8 cellular contexts compared by ENCODE assay signal in the genomic region with DNA sequence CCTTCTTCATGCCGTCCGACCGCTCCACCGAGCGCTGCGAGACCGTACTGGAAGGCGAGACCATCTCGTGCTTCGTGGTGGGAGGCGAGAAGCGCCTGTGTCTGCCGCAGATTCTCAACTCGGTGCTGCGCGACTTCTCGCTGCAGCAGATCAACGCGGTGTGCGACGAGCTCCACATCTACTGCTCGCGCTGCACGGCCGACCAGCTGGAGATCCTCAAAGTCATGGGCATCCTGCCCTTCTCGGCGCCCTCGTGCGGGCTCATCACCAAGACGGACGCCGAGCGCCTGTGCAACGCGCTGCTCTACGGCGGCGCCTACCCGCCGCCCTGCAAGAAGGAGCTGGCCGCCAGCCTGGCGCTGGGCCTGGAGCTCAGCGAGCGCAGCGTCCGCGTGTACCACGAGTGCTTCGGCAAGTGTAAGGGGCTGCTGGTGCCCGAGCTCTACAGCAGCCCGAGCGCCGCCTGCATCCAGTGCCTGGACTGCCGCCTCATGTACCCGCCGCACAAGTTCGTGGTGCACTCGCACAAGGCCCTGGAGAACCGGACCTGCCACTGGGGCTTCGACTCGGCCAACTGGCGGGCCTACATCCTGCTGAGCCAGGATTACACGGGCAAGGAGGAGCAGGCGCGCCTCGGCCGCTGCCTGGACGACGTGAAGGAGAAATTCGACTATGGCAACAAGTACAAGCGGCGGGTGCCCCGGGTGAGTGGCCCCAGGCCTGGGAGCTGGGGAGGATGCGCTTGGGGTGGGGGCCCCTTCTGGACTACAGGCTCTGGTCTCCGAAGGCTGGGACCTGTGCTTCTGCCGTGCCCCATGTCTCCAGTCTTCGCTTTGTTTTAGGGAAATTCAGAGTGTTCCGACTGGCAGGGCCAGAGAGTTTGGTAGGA. TPM values are rescaled to one million over a fixed set of nuclear protein-coding genes. Genes with fewer than 3 reads are reported as not detected.
DNase-seq lines count a peak whose midpoint lies in the region; ATAC-seq and TF ChIP-seq lines count a peak whose summit lies in the region.

No MANE protein-coding gene starts in this region.

- POLR2A ChIA-PET in GM10248 (lab: Yijun Ruan, JAX) (interaction anchor here (0.6 to 1.5 kb wide), 4 partner anchors 9 to 96 kb away, joined by 3 read pairs; no protein-coding TSS in a partner anchor), WTC11 (lab: Charles Lee) (interaction anchor here (0.8 to 1.8 kb wide), 8 partner anchors 19 to 84 kb away, joined by 3 to 7 read pairs (median 4); a partner anchor contains a TSS)

- H3K27ac Mint-ChIP-seq in WTC11 = peak overlapping the region; percentile 93
- H3K27ac Mint-ChIP-seq in stimulated activated effector memory CD8-positive, alpha-beta T cell treated with anti-CD3 and anti-CD28 coated beads, Interleukin-12 subunit alpha, Interleukin-12 subunit beta, amount 100 ng/mL, for 72 hours = peak overlapping the region; percentile 86

- TF ChIP-seq CTCF in GM10248 (IDR thresholded peaks at IDR 0.05; ENCODE audit: control extremely low read depth, extremely low read depth, low read depth, missing control alignments) (peak; percentile 23), WTC11 (IDR thresholded peaks at IDR 0.05) (no peak), right lobe of liver (IDR thresholded peaks at IDR 0.05) (peak in 2 of 4 donors; percentile 5 to 24)

- peak overlapping the region; percentile 96 for H3K4me3 Mint-ChIP-seq in WTC11
- peak overlapping the region; percentile 93 for H3K4me3 Mint-ChIP-seq in stimulated activated effector memory CD8-positive, alpha-beta T cell treated with anti-CD3 and anti-CD28 coated beads, Interleukin-12 subunit alpha, Interleukin-12 subunit beta, amount 100 ng/mL, for 72 hours

- intact Hi-C loops in right lobe of liver (cut with DNase I) = no loop called here

- H3K27me3 Mint-ChIP-seq in WTC11 (ENCODE audit: low read depth) = no peaks in the 10 kb centered on the region

- no peaks in the 10 kb centered on the region for H3K36me3 ChIP-seq in right lobe of liver

- H3K9me3 Mint-ChIP-seq in WTC11 = no peaks in the 10 kb centered on the region
- no peaks in the 10 kb centered on the region for H3K9me3 Mint-ChIP-seq in stimulated activated effector memory CD8-positive, alpha-beta T cell treated with anti-CD3 and anti-CD28 coated beads, Interleukin-12 subunit alpha, Interleukin-12 subunit beta, amount 100 ng/mL, for 72 hours

- peaks cover 39% of the 10 kb centered on the region for H3K4me1 Mint-ChIP-seq in WTC11
- H3K4me1 Mint-ChIP-seq in stimulated activated effector memory CD8-positive, alpha-beta T cell treated with anti-CD3 and anti-CD28 coated beads, Interleukin-12 subunit alpha, Interleukin-12 subunit beta, amount 100 ng/mL, for 72 hours = peaks cover 57% of the 10 kb centered on the region

- CTCF ChIA-PET in GM10248 (lab: Yijun Ruan, JAX) (interaction anchor here (0.7 to 2.4 kb wide), 3 partner anchors 10 to 153 kb away, joined by 4 to 11 read pairs (median 4); a partner anchor contains a TSS), WTC11 (lab: Charles Lee) (interaction anchor here (0.9 to 5.1 kb wide), 5 partner anchors 30 to 153 kb away, joined by 4 to 28 read pairs (median 5); a partner anchor contains a TSS)

- H3K9me3 ChIP-seq in right lobe of liver = no peaks in the 10 kb centered on the region

- TF ChIP-seq POLR2A in right lobe of liver (IDR thresholded peaks at IDR 0.05) = peak; percentile 21

- peak overlapping the region; percentile 56 to 93 (median 73) for H3K27ac ChIP-seq in right lobe of liver

- no peaks in the 10 kb centered on the region for H3K36me3 Mint-ChIP-seq in WTC11
- peaks cover 57% of the 10 kb centered on the region for H3K36me3 Mint-ChIP-seq in stimulated activated effector memory CD8-positive, alpha-beta T cell treated with anti-CD3 and anti-CD28 coated beads, Interleukin-12 subunit alpha, Interleukin-12 subunit beta, amount 100 ng/mL, for 72 hours

- H3K27me3 ChIP-seq in right lobe of liver = no peaks in the 10 kb centered on the region

- H3K4me1 ChIP-seq in right lobe of liver = peaks cover 0 to 43% (median 20%) of the 10 kb centered on the region in 4 donors

- whole genome bisulfite sequencing in right lobe of liver (ENCODE audit: insufficient coverage, low coverage, low lambda C conversion rate, missing lambda C conversion rate) = 2% methylated on average over 21 of the region's 78 CpGs

- DNase-seq in GM10248 (ENCODE audit: extremely low spot score) = peak; percentile 56
- DNase-seq in NCI-H1105 treated with DMSO at 0.1 percent for 48 hours (lab: John Stamatoyannopoulos, UW) = peak; percentile 69
- DNase-seq in WTC11 (ENCODE audit: low spot score) = peak; percentile 50
- peak; percentile 52 for DNase-seq in dedifferentiated amniotic fluid mesenchymal stem cell (ENCODE audit: extremely low spot score)
- peak; percentile 73 to 86 (median 79) for DNase-seq in right lobe of liver
- DNase-seq in stimulated activated effector memory CD8-positive, alpha-beta T cell treated with anti-CD3 and anti-CD28 coated beads, Interleukin-12 subunit alpha, Interleukin-12 subunit beta, amount 100 ng/mL, for 72 hours (ENCODE audit: low spot score in 2 of 2) = peak in 1 of 2 donors; percentile 83
- DNase-seq in islet precursor cell = no peak

- peak overlapping the region; percentile 59 to 77 (median 67) for H3K4me3 ChIP-seq in right lobe of liver

- no peak for ATAC-seq in WTC11
- ATAC-seq in right lobe of liver = peak; percentile 6 to 25 (median 9)
- peak; percentile 12 for ATAC-seq in stimulated activated effector memory CD8-positive, alpha-beta T cell treated with anti-CD3 and anti-CD28 coated beads, Interleukin-12 subunit alpha, Interleukin-12 subunit beta, amount 100 ng/mL, for 72 hours
- ATAC-seq in GM21381 (IDR thresholded peaks at IDR 0.05; ENCODE audit: unreplicated experiment) = no peak

TF ChIP-seq in WTC11, 78 proteins besides CTCF, POLR2A, EP300 and RAD21 (continues in another document):
- no peak for TF ChIP-seq ZNF396 (CRISPR knock-in tag; IDR thresholded peaks at IDR 0.05; ENCODE audit: borderline replicate concordance)
- TF ChIP-seq ESRRA (CRISPR knock-in tag; IDR thresholded peaks at IDR 0.05; ENCODE audit: borderline replicate concordance) = 0 out of 2 replicates have a peak, but pooled peaks have one; percentile 49
- TF ChIP-seq, protein P1, sequence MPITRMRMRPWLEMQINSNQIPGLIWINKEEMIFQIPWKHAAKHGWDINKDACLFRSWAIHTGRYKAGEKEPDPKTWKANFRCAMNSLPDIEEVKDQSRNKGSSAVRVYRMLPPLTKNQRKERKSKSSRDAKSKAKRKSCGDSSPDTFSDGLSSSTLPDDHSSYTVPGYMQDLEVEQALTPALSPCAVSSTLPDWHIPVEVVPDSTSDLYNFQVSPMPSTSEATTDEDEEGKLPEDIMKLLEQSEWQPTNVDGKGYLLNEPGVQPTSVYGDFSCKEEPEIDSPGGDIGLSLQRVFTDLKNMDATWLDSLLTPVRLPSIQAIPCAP (CRISPR knock-in tag; IDR thresholded peaks at IDR 0.05) = no peak
- TF ChIP-seq ZNF232 (CRISPR knock-in tag; IDR thresholded peaks at IDR 0.05) = no peak
- TF ChIP-seq, protein P2, sequence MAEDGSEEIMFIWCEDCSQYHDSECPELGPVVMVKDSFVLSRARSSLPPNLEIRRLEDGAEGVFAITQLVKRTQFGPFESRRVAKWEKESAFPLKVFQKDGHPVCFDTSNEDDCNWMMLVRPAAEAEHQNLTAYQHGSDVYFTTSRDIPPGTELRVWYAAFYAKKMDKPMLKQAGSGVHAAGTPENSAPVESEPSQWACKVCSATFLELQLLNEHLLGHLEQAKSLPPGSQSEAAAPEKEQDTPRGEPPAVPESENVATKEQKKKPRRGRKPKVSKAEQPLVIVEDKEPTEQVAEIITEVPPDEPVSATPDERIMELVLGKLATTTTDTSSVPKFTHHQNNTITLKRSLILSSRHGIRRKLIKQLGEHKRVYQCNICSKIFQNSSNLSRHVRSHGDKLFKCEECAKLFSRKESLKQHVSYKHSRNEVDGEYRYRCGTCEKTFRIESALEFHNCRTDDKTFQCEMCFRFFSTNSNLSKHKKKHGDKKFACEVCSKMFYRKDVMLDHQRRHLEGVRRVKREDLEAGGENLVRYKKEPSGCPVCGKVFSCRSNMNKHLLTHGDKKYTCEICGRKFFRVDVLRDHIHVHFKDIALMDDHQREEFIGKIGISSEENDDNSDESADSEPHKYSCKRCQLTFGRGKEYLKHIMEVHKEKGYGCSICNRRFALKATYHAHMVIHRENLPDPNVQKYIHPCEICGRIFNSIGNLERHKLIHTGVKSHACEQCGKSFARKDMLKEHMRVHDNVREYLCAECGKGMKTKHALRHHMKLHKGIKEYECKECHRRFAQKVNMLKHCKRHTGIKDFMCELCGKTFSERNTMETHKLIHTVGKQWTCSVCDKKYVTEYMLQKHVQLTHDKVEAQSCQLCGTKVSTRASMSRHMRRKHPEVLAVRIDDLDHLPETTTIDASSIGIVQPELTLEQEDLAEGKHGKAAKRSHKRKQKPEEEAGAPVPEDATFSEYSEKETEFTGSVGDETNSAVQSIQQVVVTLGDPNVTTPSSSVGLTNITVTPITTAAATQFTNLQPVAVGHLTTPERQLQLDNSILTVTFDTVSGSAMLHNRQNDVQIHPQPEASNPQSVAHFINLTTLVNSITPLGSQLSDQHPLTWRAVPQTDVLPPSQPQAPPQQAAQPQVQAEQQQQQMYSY (CRISPR knock-in tag; IDR thresholded peaks at IDR 0.05) = no peak
- no peak for TF ChIP-seq TP53 (CRISPR knock-in tag; IDR thresholded peaks at IDR 0.05)
- 0 out of 2 replicates have a peak, but pooled peaks have one; percentile 59 for TF ChIP-seq MYBL2 (CRISPR knock-in tag; IDR thresholded peaks at IDR 0.05)
- no peak for TF ChIP-seq HMGA2 (CRISPR knock-in tag; IDR thresholded peaks at IDR 0.05)
- TF ChIP-seq TEAD4 (CRISPR knock-in tag; IDR thresholded peaks at IDR 0.05) = 0 out of 2 replicates have a peak, but pooled peaks have one; percentile 37
- no peak for TF ChIP-seq EMX1 (CRISPR knock-in tag; IDR thresholded peaks at IDR 0.05)

RNA-seq across cellular contexts. Expression of a gene that starts 1.2 kb away (rescaled TPM):
- total RNA-seq in WTC11 (2021) = 75.5 to 88.6 TPM (median 75.6 TPM) in 3 replicates
- total RNA-seq in right lobe of liver = 10 to 100 TPM; 23.7 to 84.8 (median 31.4) TPM

RNA-seq across cellular contexts. Expression of a gene that starts 34.7 kb away (rescaled TPM):
- 133 to 151 TPM (median 150 TPM) in 3 replicates for total RNA-seq in WTC11 (2021)
- total RNA-seq in right lobe of liver = 10 to 100 TPM; 18.9 to 26.0 (median 24.4) TPM

Comparison
In these comparisons a context has a peak if more than half of its experiments do, and no peak if none do; other contexts are left out.
1. ATAC-seq: peak in right lobe of liver (4 of 4) and stimulated activated effector memory CD8-positive, alpha-beta T cell treated with anti-CD3 and anti-CD28 coated beads, Interleukin-12 subunit alpha, Interleukin-12 subunit beta, amount 100 ng/mL, for 72 hours (single experiment); none in WTC11 (single experiment) and GM21381 (single experiment).